8 cellular contexts compared by ENCODE assay signal in the genomic region with DNA sequence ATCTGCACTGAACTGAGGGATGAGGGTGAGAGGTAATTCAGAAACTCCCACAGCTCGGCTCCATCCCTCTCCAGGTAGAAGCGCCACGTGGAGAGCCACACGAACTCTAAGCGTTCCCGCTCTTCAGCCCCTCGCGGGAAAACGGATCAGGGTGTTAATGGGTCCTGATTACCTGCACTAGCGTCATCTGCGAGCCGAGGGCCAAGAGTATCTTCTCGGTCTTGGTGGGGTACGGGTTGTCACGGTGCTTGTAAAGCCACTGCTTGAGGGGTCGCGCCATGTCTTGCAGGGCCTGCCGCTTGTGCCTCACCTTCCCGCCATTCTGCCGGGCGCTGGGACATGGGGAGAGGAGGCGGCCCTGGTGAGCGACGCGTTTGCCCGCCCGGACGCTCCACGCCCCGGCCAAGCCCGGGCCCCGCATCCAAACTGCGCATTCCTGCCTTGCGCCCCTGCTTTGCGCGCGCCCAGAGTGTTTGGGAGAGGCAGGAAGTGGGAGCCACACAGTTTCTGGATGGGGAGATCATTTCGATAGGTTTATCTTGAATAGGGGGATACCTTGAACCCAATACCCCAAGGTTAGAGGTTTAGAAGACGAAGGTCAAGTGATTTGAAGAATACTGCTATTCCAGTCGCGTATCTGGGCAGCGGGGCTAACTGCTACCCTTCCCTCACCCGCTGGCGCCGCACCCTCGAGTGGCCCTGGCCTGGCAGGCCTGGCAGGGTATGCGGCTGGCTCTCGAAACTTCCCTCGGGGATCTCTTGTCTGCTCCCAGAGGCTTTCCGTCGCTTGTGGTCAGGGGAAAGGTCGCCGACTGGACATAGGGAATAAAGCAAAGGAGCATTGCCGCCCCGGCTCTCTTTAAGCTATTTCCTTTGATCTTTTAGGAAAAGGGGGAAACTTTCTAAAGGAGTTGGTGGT. TPM values are rescaled to one million over a fixed set of nuclear protein-coding genes. Genes with fewer than 3 reads are reported as not detected.
DNase-seq lines count a peak whose midpoint lies in the region; ATAC-seq and TF ChIP-seq lines count a peak whose summit lies in the region.

No MANE protein-coding gene starts in this region.

- H4K8ac ChIP-seq in neuronal stem cell (ENCODE audit: low read depth, low read length), result no peak overlapping the region

- H3K4me2 ChIP-seq in SU-DHL-6 (ENCODE audit: low read depth, low read length, poor library complexity, severe bottlenecking) (no peak overlapping the region), neuronal stem cell (ENCODE audit: insufficient read depth, low read length, poor library complexity, severe bottlenecking) (peak overlapping the region; percentile 94)

- ATAC-seq in GM19324 (IDR thresholded peaks at IDR 0.05; ENCODE audit: low FRiP score, unreplicated experiment), result no peak
- ATAC-seq in GM18909 (IDR thresholded peaks at IDR 0.05; ENCODE audit: poor library complexity, unreplicated experiment), result no peak
- no peak for ATAC-seq in HG03571 (IDR thresholded peaks at IDR 0.05; ENCODE audit: unreplicated experiment)

- no peaks in the 10 kb centered on the region for H3K9me2 ChIP-seq in SU-DHL-6 (replicated peaks; ENCODE audit: insufficient read depth, low read length)

- H3K36me3 ChIP-seq in BJ (ENCODE audit: control insufficient read depth, insufficient read depth, low read length) (peaks cover 22% of the 10 kb centered on the region), SU-DHL-6 (ENCODE audit: low read length) (no peaks in the 10 kb centered on the region), esophagus muscularis mucosa (peaks cover 0 to 7% (median 0%) of the 10 kb centered on the region in 4 donors), neuronal stem cell (replicated peaks in 1 of 2; ENCODE audit: control insufficient read depth in 2 of 2, insufficient read depth in 2 of 2, low read length in 2 of 2) (no peaks in the 10 kb centered on the region), WERI-Rb-1 (no peaks in the 10 kb centered on the region)

- TF ChIP-seq POLR2A in esophagus muscularis mucosa (IDR thresholded peaks at IDR 0.05; ENCODE audit: low read depth), result no peak

- H3K9me3 ChIP-seq in SU-DHL-6 (ENCODE audit: insufficient read depth, low read length) (no peaks in the 10 kb centered on the region), esophagus muscularis mucosa (no peaks in the 10 kb centered on the region), neuronal stem cell (replicated peaks in 1 of 2; ENCODE audit: control insufficient read depth in 2 of 2, insufficient read depth in 1 of 2, low read depth in 1 of 2, low read length in 2 of 2) (peaks cover 0 to 7% of the 10 kb centered on the region in 2 donors), WERI-Rb-1 (ENCODE audit: severe bottlenecking) (no peaks in the 10 kb centered on the region)

- no peak overlapping the region for H2AK5ac ChIP-seq in neuronal stem cell (ENCODE audit: low read depth, low read length)

- H3K79me1 ChIP-seq in neuronal stem cell (ENCODE audit: low read depth, low read length), result no peaks in the 10 kb centered on the region

- peak overlapping the region; percentile 46 for H3K23ac ChIP-seq in neuronal stem cell (ENCODE audit: low read depth, low read length, poor library complexity)

- intact Hi-C loops in esophagus muscularis mucosa (cut with DNase I), result loop anchor here (5.0 to 10.0 kb wide), 2 partner anchors 184 to 653 kb away; no protein-coding TSS in a partner anchor

- H3K79me2 ChIP-seq in SU-DHL-6 (ENCODE audit: insufficient read depth, low read length), result no peaks in the 10 kb centered on the region

- H2BK5ac ChIP-seq in neuronal stem cell (ENCODE audit: low read length), result no peak overlapping the region

- peak overlapping the region; percentile 9 for H3K14ac ChIP-seq in neuronal stem cell (ENCODE audit: low read length)

- H2BK15ac ChIP-seq in neuronal stem cell (ENCODE audit: low read length), result no peak overlapping the region

- H3F3A ChIP-seq in SU-DHL-6 (ENCODE audit: insufficient read depth), result no peaks in the 10 kb centered on the region

- H3K18ac ChIP-seq in neuronal stem cell (ENCODE audit: low read length), result peak overlapping the region; percentile 42

- no peaks in the 10 kb centered on the region for H4K20me1 ChIP-seq in SU-DHL-6 (ENCODE audit: low read depth, low read length)

- no peaks in the 10 kb centered on the region for H3K27me3 ChIP-seq in BJ (ENCODE audit: control insufficient read depth, insufficient read depth, low read length)
- H3K27me3 ChIP-seq in SU-DHL-6 (ENCODE audit: low read length), result no peaks in the 10 kb centered on the region
- H3K27me3 ChIP-seq in esophagus muscularis mucosa, result peaks cover 3 to 52% (median 8%) of the 10 kb centered on the region in 4 donors
- H3K27me3 ChIP-seq in neuronal stem cell (ENCODE audit: control insufficient read depth in 3 of 3, insufficient read depth in 3 of 3, low read depth in 1 of 3, low read length in 3 of 3), result peaks cover 41 to 77% (median 62%) of the 10 kb centered on the region in 3 experiments
- H3K27me3 ChIP-seq in WERI-Rb-1 (ENCODE audit: insufficient read depth, low read depth, severe bottlenecking), result peaks cover 52% of the 10 kb centered on the region

- H3K4ac ChIP-seq in neuronal stem cell (ENCODE audit: low read length), result no peak overlapping the region

- no peak overlapping the region for H2BK12ac ChIP-seq in neuronal stem cell (ENCODE audit: low read length)

- peak overlapping the region; percentile 91 for H3K4me3 ChIP-seq in BJ (ENCODE audit: low read depth, low read length)
- no peak overlapping the region for H3K4me3 ChIP-seq in SU-DHL-6 (ENCODE audit: insufficient read depth, low read length, poor library complexity, severe bottlenecking)
- H3K4me3 ChIP-seq in esophagus muscularis mucosa, result peak overlapping the region; percentile 62 to 90 (median 71)
- peak overlapping the region; percentile 56 to 66 for H3K4me3 ChIP-seq in neuronal stem cell (ENCODE audit: low read length in 2 of 2)
- no peak overlapping the region; the same call in 1 of the 2 replicates for H3K4me3 ChIP-seq in WERI-Rb-1 (ENCODE audit: low read depth, low read length)

- no peak overlapping the region for H2BK120ac ChIP-seq in neuronal stem cell (ENCODE audit: low read depth, low read length)

- no peak for DNase-seq in BJ (ENCODE audit: low read depth)
- DNase-seq in esophagus muscularis mucosa (ENCODE audit: extremely low spot score), result no peak
- DNase-seq in neuronal stem cell (ENCODE audit: low spot score), result no peak
- no peak for DNase-seq in WERI-Rb-1

- H3K4me1 ChIP-seq in esophagus muscularis mucosa, result peaks cover 36 to 61% (median 51%) of the 10 kb centered on the region in 4 donors
- peaks cover 16 to 17% of the 10 kb centered on the region in 2 donors for H3K4me1 ChIP-seq in neuronal stem cell (ENCODE audit: control insufficient read depth in 2 of 2, insufficient read depth in 1 of 2, low read depth in 1 of 2, low read length in 2 of 2)

- TF ChIP-seq EP300 in esophagus muscularis mucosa (IDR thresholded peaks at IDR 0.05), result no peak

- CTCF ChIA-PET in BJ (lab: Yijun Ruan, JAX), result interaction anchor here (0.6 to 2.3 kb wide), 23 partner anchors 9 to 506 kb away, joined by 3 to 11 read pairs (median 3); no protein-coding TSS in a partner anchor

- no peak overlapping the region for H3K27ac ChIP-seq in SU-DHL-6 (ENCODE audit: low read depth, low read length)
- peak overlapping the region; percentile 91 to 99 (median 94) for H3K27ac ChIP-seq in esophagus muscularis mucosa (replicated peaks in 1 of 4)
- H3K27ac ChIP-seq in neuronal stem cell (replicated peaks; ENCODE audit: low read length), result no peak overlapping the region
- H3K27ac ChIP-seq in WERI-Rb-1, result no peak overlapping the region

- 50% methylated on average over 46 of the region's 55 CpGs for WGBS in esophagus muscularis mucosa
- no CpG with 5 or more reads among the region's 55 CpGs for WGBS in neuronal stem cell (ENCODE audit: extremely low coverage in 2 of 2, insufficient read length in 2 of 2, insufficient replicate concordance in 1 of 2), 2 donors

- no peak overlapping the region for H4K91ac ChIP-seq in neuronal stem cell (ENCODE audit: low read depth, low read length, poor library complexity)

- H3K9ac ChIP-seq in SU-DHL-6 (ENCODE audit: low read length), result no peak overlapping the region
- H3K9ac ChIP-seq in neuronal stem cell (ENCODE audit: low read depth, low read length, poor library complexity), result peak overlapping the region; percentile 38

- POLR2A ChIA-PET in BJ (lab: Charles Lee), result interaction anchor here (0.6 to 1.0 kb wide), 5 partner anchors 18 to 338 kb away, joined by 3 to 14 read pairs (median 3); no protein-coding TSS in a partner anchor

- H2AFZ ChIP-seq in SU-DHL-6 (ENCODE audit: low read depth, low read length, severe bottlenecking) (peak overlapping the region; percentile 20), neuronal stem cell (ENCODE audit: low read length) (peak overlapping the region; percentile 96)

- TF ChIP-seq CTCF in BJ (IDR thresholded peaks at IDR 0.05; ENCODE audit: insufficient read depth, low read depth, low read length) (no peak), SU-DHL-6 (IDR thresholded peaks at IDR 0.05; ENCODE audit: insufficient read depth, low read length, poor library complexity, severe bottlenecking) (no peak), esophagus muscularis mucosa (IDR thresholded peaks at IDR 0.05) (no peak), WERI-Rb-1 (IDR thresholded peaks at IDR 0.05; ENCODE audit: low read depth, low read length) (no peak)

RNA-seq across cellular contexts. Expression of a gene that starts 4.2 kb away (rescaled TPM):
- polyA plus RNA-seq in BJ (2011; rRNA removed), result 68.1 and 72.9 TPM in 2 replicates
- 55.5 and 62.4 TPM in 2 replicates for polyA minus RNA-seq in BJ (2011; rRNA and poly(A)+ RNA removed)
- 10 to 100 TPM; 19.2 to 35.5 (median 23.7) TPM for total RNA-seq in esophagus muscularis mucosa
- 0.03 TPM for polyA plus RNA-seq in neuronal stem cell (2013, experiment 1 of 2)
- polyA plus RNA-seq in neuronal stem cell (2013, experiment 2 of 2), result 0.03 TPM

Comparison
In these comparisons a context has a peak if more than half of its experiments do, and no peak if none do; other contexts are left out.
1. H3K4me3 ChIP-seq: peak in BJ (single experiment), esophagus muscularis mucosa (4 of 4) and neuronal stem cell (2 of 2); none in SU-DHL-6 (single experiment) and WERI-Rb-1 (single experiment).
2. H3K27ac ChIP-seq: peak in esophagus muscularis mucosa (4 of 4); none in SU-DHL-6 (single experiment), neuronal stem cell (single experiment) and WERI-Rb-1 (single experiment).